1 cellular context compared by ENCODE assay signal in the genomic region with DNA sequence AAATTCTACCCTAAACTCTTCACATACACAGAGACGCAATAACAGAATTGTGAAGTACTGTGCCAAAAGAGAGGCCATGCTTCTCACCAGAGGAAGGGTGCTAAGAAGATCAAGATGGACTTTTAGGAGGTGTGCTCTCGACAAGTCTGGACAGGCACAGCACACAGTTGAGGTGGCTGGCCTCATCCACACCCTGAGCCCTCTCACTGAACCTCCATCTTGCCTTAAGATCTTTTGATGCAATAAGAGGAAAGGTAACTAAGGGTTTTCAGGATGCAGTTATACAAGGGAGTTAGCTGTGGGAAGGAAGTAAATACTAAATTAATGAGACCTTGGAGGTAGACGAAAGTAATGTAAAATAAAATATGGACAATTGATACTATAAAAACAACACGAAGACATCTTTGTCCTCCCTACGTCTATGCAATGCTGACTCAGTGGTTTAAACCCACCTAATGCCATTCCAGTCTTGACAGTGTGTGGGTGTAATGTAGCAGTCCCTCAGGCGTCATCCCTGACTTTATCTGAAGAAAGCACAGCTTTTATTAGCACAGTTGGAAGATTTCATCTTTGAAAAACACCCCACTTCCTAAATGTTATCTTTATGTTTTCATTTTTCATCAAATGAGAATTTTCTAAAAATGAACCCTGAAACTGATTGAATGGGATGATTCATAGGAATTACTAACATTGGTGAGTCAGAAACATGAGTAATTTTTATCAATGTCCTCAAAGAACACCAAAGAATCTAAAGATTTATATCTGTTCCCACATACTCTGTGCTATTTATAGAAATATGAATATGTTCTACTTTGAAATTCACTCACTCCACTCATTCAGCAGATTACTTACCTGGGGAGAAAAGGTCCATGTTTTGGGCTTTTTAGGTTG.
TF ChIP-seq lines count a peak whose summit lies in the region.

No MANE protein-coding gene starts in this region.

TF ChIP-seq in K562, 482 proteins besides CTCF, POLR2A, EP300 and RAD21 (continues in another document):
- TF ChIP-seq BCOR (IDR thresholded peaks at IDR 0.05) (no peak), C11orf30 (IDR thresholded peaks at IDR 0.05; ENCODE audit: low read depth) (peak; percentile 60; the same call in 1 of the 2 replicates), EGR1 (conservative IDR thresholded peaks at IDR 0.05) (peak; percentile 53), OTX1 (CRISPR knock-in tag; IDR thresholded peaks at IDR 0.05) (no peak), MXI1 (IDR thresholded peaks at IDR 0.05; ENCODE audit: low read depth, low read length) (no peak), NR2C1 (IDR thresholded peaks at IDR 0.05) (no peak), NR2C1 (tag; IDR thresholded peaks at IDR 0.05) (no peak), ZNF347 (CRISPR knock-in tag; IDR thresholded peaks at IDR 0.05; ENCODE audit: low read depth) (no peak), FOSL1 (tag; conservative IDR thresholded peaks at IDR 0.05) (peak; percentile 95), BDP1 (IDR thresholded peaks at IDR 0.05; ENCODE audit: insufficient read depth, insufficient read length) (no peak), PHTF2 (CRISPR knock-in tag; IDR thresholded peaks at IDR 0.05) (no peak), JUND (IDR thresholded peaks at IDR 0.05; ENCODE audit: borderline replicate concordance, low read depth, low read length) (0 out of 2 replicates have a peak, but pooled peaks have one; percentile 17), JUND (tag; IDR thresholded peaks at IDR 0.05; ENCODE audit: borderline replicate concordance, low read depth, low read length) (no peak), BRD9 (IDR thresholded peaks at IDR 0.05; ENCODE audit: low read depth, partially characterized antibody) (no peak), GTF2F1 (IDR thresholded peaks at IDR 0.05; ENCODE audit: low read depth, low read length) (no peak), SIX5 (IDR thresholded peaks at IDR 0.05; ENCODE audit: borderline replicate concordance in 1 of 2, insufficient read depth in 1 of 2, low read depth in 1 of 2, low read length in 2 of 2) (no peak), ZC3H4 (CRISPR knock-in tag; IDR thresholded peaks at IDR 0.05; ENCODE audit: borderline replicate concordance) (no peak), ZSCAN32 (CRISPR knock-in tag; IDR thresholded peaks at IDR 0.05) (no peak), RAD51 (IDR thresholded peaks at IDR 0.05; ENCODE audit: borderline replicate concordance, low read depth) (no peak), ARID1B (IDR thresholded peaks at IDR 0.05) (peak; percentile 53; the same call in 1 of the 2 replicates), CBFB (CRISPR knock-in tag; IDR thresholded peaks at IDR 0.05) (no peak), DDX20 (tag; IDR thresholded peaks at IDR 0.05; ENCODE audit: low read depth) (no peak), CREM (IDR thresholded peaks at IDR 0.05; ENCODE audit: low read depth) (no peak)
- TF ChIP-seq, protein P1, sequence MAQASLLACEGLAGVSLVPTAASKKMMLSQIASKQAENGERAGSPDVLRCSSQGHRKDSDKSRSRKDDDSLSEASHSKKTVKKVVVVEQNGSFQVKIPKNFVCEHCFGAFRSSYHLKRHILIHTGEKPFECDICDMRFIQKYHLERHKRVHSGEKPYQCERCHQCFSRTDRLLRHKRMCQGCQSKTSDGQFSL (CRISPR knock-in tag; IDR thresholded peaks at IDR 0.05): no peak
- TF ChIP-seq, protein P1 (tag; IDR thresholded peaks at IDR 0.05): no peak
- TF ChIP-seq, protein P2, sequence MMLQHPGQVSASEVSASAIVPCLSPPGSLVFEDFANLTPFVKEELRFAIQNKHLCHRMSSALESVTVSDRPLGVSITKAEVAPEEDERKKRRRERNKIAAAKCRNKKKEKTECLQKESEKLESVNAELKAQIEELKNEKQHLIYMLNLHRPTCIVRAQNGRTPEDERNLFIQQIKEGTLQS (IDR thresholded peaks at IDR 0.05): peak; percentile 78
- TF ChIP-seq, protein P2 (CRISPR knock-in tag; conservative IDR thresholded peaks at IDR 0.05): no peak
- TF ChIP-seq, protein P3, sequence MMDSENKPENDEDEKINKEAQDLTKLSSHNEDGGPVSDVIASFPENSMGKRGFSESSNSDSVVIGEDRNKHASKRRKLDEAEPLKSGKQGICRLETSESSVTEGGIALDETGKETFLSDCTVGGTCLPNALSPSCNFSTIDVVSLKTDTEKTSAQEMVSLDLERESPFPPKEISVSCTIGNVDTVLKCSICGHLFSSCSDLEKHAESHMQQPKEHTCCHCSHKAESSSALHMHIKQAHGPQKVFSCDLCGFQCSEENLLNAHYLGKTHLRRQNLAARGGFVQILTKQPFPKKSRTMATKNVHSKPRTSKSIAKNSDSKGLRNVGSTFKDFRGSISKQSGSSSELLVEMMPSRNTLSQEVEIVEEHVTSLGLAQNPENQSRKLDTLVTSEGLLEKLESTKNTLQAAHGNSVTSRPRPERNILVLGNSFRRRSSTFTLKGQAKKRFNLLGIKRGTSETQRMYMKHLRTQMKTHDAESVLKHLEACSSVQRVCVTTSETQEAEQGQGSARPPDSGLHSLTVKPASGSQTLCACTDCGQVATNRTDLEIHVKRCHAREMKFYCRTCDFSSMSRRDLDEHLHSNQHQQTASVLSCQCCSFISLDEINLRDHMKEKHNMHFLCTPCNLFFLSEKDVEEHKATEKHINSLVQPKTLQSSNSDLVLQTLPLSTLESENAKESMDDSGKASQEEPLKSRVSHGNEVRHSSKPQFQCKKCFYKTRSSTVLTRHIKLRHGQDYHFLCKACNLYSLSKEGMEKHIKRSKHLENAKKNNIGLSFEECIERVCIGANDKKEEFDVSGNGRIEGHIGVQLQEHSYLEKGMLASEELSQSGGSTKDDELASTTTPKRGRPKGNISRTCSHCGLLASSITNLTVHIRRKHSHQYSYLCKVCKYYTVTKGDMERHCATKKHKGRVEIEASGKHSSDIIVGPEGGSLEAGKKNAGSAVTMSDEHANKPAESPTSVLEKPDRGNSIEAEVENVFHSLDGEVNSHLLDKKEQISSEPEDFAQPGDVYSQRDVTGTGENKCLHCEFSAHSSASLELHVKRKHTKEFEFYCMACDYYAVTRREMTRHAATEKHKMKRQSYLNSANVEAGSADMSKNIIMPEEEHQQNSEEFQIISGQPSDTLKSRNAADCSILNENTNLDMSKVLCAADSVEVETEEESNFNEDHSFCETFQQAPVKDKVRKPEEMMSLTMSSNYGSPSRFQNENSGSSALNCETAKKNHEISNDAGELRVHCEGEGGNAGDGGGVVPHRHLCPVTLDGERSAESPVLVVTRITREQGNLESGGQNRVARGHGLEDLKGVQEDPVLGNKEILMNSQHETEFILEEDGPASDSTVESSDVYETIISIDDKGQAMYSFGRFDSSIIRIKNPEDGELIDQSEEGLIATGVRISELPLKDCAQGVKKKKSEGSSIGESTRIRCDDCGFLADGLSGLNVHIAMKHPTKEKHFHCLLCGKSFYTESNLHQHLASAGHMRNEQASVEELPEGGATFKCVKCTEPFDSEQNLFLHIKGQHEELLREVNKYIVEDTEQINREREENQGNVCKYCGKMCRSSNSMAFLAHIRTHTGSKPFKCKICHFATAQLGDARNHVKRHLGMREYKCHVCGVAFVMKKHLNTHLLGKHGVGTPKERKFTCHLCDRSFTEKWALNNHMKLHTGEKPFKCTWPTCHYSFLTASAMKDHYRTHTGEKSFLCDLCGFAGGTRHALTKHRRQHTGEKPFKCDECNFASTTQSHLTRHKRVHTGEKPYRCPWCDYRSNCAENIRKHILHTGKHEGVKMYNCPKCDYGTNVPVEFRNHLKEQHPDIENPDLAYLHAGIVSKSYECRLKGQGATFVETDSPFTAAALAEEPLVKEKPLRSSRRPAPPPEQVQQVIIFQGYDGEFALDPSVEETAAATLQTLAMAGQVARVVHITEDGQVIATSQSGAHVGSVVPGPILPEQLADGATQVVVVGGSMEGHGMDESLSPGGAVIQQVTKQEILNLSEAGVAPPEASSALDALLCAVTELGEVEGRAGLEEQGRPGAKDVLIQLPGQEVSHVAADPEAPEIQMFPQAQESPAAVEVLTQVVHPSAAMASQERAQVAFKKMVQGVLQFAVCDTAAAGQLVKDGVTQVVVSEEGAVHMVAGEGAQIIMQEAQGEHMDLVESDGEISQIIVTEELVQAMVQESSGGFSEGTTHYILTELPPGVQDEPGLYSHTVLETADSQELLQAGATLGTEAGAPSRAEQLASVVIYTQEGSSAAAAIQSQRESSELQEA (IDR thresholded peaks at IDR 0.05; ENCODE audit: low read depth): no peak
- TF ChIP-seq, protein P4, sequence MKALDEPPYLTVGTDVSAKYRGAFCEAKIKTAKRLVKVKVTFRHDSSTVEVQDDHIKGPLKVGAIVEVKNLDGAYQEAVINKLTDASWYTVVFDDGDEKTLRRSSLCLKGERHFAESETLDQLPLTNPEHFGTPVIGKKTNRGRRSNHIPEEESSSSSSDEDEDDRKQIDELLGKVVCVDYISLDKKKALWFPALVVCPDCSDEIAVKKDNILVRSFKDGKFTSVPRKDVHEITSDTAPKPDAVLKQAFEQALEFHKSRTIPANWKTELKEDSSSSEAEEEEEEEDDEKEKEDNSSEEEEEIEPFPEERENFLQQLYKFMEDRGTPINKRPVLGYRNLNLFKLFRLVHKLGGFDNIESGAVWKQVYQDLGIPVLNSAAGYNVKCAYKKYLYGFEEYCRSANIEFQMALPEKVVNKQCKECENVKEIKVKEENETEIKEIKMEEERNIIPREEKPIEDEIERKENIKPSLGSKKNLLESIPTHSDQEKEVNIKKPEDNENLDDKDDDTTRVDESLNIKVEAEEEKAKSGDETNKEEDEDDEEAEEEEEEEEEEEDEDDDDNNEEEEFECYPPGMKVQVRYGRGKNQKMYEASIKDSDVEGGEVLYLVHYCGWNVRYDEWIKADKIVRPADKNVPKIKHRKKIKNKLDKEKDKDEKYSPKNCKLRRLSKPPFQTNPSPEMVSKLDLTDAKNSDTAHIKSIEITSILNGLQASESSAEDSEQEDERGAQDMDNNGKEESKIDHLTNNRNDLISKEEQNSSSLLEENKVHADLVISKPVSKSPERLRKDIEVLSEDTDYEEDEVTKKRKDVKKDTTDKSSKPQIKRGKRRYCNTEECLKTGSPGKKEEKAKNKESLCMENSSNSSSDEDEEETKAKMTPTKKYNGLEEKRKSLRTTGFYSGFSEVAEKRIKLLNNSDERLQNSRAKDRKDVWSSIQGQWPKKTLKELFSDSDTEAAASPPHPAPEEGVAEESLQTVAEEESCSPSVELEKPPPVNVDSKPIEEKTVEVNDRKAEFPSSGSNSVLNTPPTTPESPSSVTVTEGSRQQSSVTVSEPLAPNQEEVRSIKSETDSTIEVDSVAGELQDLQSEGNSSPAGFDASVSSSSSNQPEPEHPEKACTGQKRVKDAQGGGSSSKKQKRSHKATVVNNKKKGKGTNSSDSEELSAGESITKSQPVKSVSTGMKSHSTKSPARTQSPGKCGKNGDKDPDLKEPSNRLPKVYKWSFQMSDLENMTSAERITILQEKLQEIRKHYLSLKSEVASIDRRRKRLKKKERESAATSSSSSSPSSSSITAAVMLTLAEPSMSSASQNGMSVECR (CRISPR knock-in tag; IDR thresholded peaks at IDR 0.05): no peak
- TF ChIP-seq, protein P5, sequence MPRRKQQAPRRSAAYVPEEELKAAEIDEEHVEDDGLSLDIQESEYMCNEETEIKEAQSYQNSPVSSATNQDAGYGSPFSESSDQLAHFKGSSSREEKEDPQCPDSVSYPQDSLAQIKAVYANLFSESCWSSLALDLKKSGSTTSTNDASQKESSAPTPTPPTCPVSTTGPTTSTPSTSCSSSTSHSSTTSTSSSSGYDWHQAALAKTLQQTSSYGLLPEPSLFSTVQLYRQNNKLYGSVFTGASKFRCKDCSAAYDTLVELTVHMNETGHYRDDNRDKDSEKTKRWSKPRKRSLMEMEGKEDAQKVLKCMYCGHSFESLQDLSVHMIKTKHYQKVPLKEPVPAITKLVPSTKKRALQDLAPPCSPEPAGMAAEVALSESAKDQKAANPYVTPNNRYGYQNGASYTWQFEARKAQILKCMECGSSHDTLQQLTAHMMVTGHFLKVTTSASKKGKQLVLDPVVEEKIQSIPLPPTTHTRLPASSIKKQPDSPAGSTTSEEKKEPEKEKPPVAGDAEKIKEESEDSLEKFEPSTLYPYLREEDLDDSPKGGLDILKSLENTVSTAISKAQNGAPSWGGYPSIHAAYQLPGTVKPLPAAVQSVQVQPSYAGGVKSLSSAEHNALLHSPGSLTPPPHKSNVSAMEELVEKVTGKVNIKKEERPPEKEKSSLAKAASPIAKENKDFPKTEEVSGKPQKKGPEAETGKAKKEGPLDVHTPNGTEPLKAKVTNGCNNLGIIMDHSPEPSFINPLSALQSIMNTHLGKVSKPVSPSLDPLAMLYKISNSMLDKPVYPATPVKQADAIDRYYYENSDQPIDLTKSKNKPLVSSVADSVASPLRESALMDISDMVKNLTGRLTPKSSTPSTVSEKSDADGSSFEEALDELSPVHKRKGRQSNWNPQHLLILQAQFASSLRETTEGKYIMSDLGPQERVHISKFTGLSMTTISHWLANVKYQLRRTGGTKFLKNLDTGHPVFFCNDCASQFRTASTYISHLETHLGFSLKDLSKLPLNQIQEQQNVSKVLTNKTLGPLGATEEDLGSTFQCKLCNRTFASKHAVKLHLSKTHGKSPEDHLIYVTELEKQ (CRISPR knock-in tag; IDR thresholded peaks at IDR 0.05): no peak
- TF ChIP-seq, protein P6, sequence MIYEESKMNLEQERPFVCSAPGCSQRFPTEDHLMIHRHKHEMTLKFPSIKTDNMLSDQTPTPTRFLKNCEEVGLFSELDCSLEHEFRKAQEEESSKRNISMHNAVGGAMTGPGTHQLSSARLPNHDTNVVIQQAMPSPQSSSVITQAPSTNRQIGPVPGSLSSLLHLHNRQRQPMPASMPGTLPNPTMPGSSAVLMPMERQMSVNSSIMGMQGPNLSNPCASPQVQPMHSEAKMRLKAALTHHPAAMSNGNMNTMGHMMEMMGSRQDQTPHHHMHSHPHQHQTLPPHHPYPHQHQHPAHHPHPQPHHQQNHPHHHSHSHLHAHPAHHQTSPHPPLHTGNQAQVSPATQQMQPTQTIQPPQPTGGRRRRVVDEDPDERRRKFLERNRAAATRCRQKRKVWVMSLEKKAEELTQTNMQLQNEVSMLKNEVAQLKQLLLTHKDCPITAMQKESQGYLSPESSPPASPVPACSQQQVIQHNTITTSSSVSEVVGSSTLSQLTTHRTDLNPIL (CRISPR knock-in tag; IDR thresholded peaks at IDR 0.05): no peak
